8 cellular contexts compared by ENCODE assay signal in genomic region chr7:128939861-128940410, GRCh38. TPM values are rescaled to one million over a fixed set of nuclear protein-coding genes. Genes with fewer than 3 reads are reported as not detected.
DNase-seq lines count a peak whose midpoint lies in the region; ATAC-seq and TF ChIP-seq lines count a peak whose summit lies in the region.

No MANE protein-coding gene starts in this region.

- H3K4me1 ChIP-seq in effector memory CD4-positive, alpha-beta T cell (ENCODE audit: control insufficient read depth, insufficient read depth, low read length, poor library complexity, severe bottlenecking) = peaks cover 29% of the 10 kb centered on the region

- H3K9me3 Mint-ChIP-seq in CD14-positive monocyte = no peaks in the 10 kb centered on the region
- no peaks in the 10 kb centered on the region for H3K9me3 Mint-ChIP-seq in endothelial cell (ENCODE audit: unreplicated experiment)

- intact Hi-C loops in CD14-positive monocyte (cut with micrococcal nuclease) = loop anchor here in 1 of 2 donors (10.0 kb wide), 1 partner anchor 1565 kb away; no protein-coding TSS in a partner anchor

- no peaks in the 10 kb centered on the region for H3K27me3 ChIP-seq in effector memory CD4-positive, alpha-beta T cell (replicated peaks; ENCODE audit: control insufficient read depth, insufficient read depth, low read length, poor library complexity, severe bottlenecking)
- no peaks in the 10 kb centered on the region for H3K27me3 ChIP-seq in MG63

- H3K4me1 Mint-ChIP-seq in CD14-positive monocyte (peaks cover 75% of the 10 kb centered on the region), endothelial cell (ENCODE audit: unreplicated experiment) (peaks cover 14% of the 10 kb centered on the region)

- peak overlapping the region; percentile 70 for H3K27ac ChIP-seq in effector memory CD4-positive, alpha-beta T cell (ENCODE audit: insufficient read depth, low read length, poor library complexity, severe bottlenecking)

- peak overlapping the region; percentile 99 for H3K4me3 Mint-ChIP-seq in CD14-positive monocyte
- no peak overlapping the region for H3K4me3 Mint-ChIP-seq in endothelial cell (ENCODE audit: unreplicated experiment)

- DNase-seq in CD14-positive monocyte (ENCODE audit: low spot score) (no peak), MG63 (no peak), endothelial cell (ENCODE audit: low spot score) (no peak), medulla oblongata (ENCODE audit: extremely low spot score) (no peak)
- DNase-seq in effector memory CD4-positive, alpha-beta T cell = no peak
- no peak for DNase-seq in activated CD4-positive, alpha-beta T cell treated with anti-CD3 and anti-CD28 coated beads for 1 hour

- peaks cover 16 to 32% of the 10 kb centered on the region in 2 donors for H3K36me3 Mint-ChIP-seq in CD14-positive monocyte
- H3K36me3 Mint-ChIP-seq in endothelial cell (ENCODE audit: low read depth, unreplicated experiment) = peaks cover 5% of the 10 kb centered on the region

- no peak for TF ChIP-seq CTCF in CD14-positive monocyte (IDR thresholded peaks at IDR 0.05)
- TF ChIP-seq CTCF in endothelial cell (IDR thresholded peaks at IDR 0.05; ENCODE audit: unreplicated experiment) = no peak

- H3K27ac Mint-ChIP-seq in CD14-positive monocyte (peak overlapping the region; percentile 94 to 98 (median 96)), endothelial cell (ENCODE audit: unreplicated experiment) (no peak overlapping the region)

- no peaks in the 10 kb centered on the region for H3K36me3 ChIP-seq in effector memory CD4-positive, alpha-beta T cell (ENCODE audit: control insufficient read depth, insufficient read depth, low read length)
- H3K36me3 ChIP-seq in MG63 = no peaks in the 10 kb centered on the region

- no peaks in the 10 kb centered on the region for H3K27me3 Mint-ChIP-seq in CD14-positive monocyte (ENCODE audit: low read depth in 3 of 3)
- peaks cover 12% of the 10 kb centered on the region for H3K27me3 Mint-ChIP-seq in endothelial cell (ENCODE audit: unreplicated experiment)

- no peaks in the 10 kb centered on the region for H3K9me3 ChIP-seq in effector memory CD4-positive, alpha-beta T cell (ENCODE audit: control insufficient read depth, low read length)
- no peaks in the 10 kb centered on the region for H3K9me3 ChIP-seq in MG63

- ATAC-seq in GM19043 (IDR thresholded peaks at IDR 0.05; ENCODE audit: low read depth, unreplicated experiment) (peak; percentile 31), HG03378 (IDR thresholded peaks at IDR 0.05; ENCODE audit: unreplicated experiment) (peak; percentile 25)

- peak overlapping the region; percentile 42 for H3K4me3 ChIP-seq in effector memory CD4-positive, alpha-beta T cell (ENCODE audit: insufficient read depth, low read depth, low read length, poor library complexity, severe bottlenecking)
- no peak overlapping the region for H3K4me3 ChIP-seq in MG63

RNA-seq across cellular contexts. Expression of gene IRF5, which starts 2.2 kb away (rescaled TPM):
- 100 to 1,000 TPM; 130 to 170 TPM for polyA plus RNA-seq in CD14-positive monocyte
- total RNA-seq in MG63 (2014; rRNA removed; shearing (Covaris generic); ENCODE audit: low replicate concordance) = 0.89 and 2.4 TPM in 2 replicates
- total RNA-seq in endothelial cell (ENCODE audit: unreplicated experiment) = 3.9 TPM

RNA-seq across cellular contexts. Expression of gene KCP, which starts 29.4 kb away (rescaled TPM):
- under 1 TPM in 1 of 2 donors, not detected in 1; 0.11 TPM for polyA plus RNA-seq in CD14-positive monocyte
- total RNA-seq in MG63 (2014; rRNA removed; shearing (Covaris generic); ENCODE audit: low replicate concordance) = not detected in 2 replicates
- 4.3 TPM for total RNA-seq in endothelial cell (ENCODE audit: unreplicated experiment)
